In the genomic region with DNA sequence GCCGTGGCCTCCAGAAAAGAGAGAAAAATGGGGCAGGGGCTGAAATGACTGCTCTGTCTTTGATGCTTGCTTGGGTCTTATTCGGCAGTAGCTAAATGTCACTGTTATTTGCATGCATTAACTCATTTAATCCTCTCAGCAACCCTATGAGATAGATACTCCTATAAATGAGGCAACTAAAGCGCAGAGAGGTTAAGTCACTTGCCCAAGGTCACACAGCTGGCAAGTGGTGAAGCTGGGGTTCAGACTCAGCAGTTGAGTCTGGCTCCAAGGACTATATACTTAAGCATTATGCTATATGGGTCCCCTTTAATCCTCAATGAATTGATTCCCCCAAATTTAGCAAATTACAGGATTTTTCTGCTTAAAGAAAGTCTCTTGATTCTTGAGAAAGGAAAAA, we compare ENCODE assay signal across 26 cellular contexts.
"Had no signal": no experiment of that assay in that cellular context is flagged by ENCODE, and none has a peak within 500 bp of the region (broad histone marks: within the 10 kb centered on the region; RNA-seq: fewer than 3 reads in every experiment).

No MANE protein-coding gene starts in this region.

- H3K4me3 ChIP-seq: coronary artery, esophagus squamous epithelium, gastrocnemius medialis, heart right ventricle, left lung, lower lobe of right lung had no signal

- H3K27ac Mint-ChIP-seq: effector memory CD8-positive, alpha-beta T cell; endodermal cell; memory B cell had no signal

- H3K9me3 Mint-ChIP-seq: effector memory CD8-positive, alpha-beta T cell; memory B cell had no signal

- DNase-seq: effector CD8-positive, alpha-beta T cell; effector memory CD8-positive, alpha-beta T cell; endodermal cell; erythroblast; esophagus squamous epithelium; foreskin fibroblast; foreskin melanocyte; gastrocnemius medialis; glutamatergic neuron; head of caudate nucleus; heart right ventricle; hippocampal formation; left cardiac atrium; left lung; left ventricle myocardium superior; lower lobe of right lung; mesendoderm; midbrain had no signal

- H3K4me1 ChIP-seq: esophagus squamous epithelium, gastrocnemius medialis, heart right ventricle, left lung, lower lobe of right lung had no signal

- FAIRE-seq: colon, endometrium, islet of Langerhans, keratinocyte had no signal

- H3K9me3 ChIP-seq: esophagus squamous epithelium, gastrocnemius medialis, left lung, lower lobe of right lung had no signal

- H3K27ac ChIP-seq: coronary artery, epithelial cell of prostate, esophagus squamous epithelium, gastrocnemius medialis, heart right ventricle, left lung, lower lobe of right lung had no signal

- ATAC-seq: effector memory CD8-positive, alpha-beta T cell; esophagus mucosa; gastrocnemius medialis; heart right ventricle; left ventricle myocardium superior had no signal

- H3K27me3 ChIP-seq: gastrocnemius medialis, left lung had no signal

- H3K36me3 ChIP-seq: esophagus squamous epithelium, gastrocnemius medialis, heart right ventricle, left lung, lower lobe of right lung had no signal

- H3K4me3 Mint-ChIP-seq: effector memory CD8-positive, alpha-beta T cell; endodermal cell; memory B cell had no signal
